14 cellular contexts compared by ENCODE assay signal in the genomic region with DNA sequence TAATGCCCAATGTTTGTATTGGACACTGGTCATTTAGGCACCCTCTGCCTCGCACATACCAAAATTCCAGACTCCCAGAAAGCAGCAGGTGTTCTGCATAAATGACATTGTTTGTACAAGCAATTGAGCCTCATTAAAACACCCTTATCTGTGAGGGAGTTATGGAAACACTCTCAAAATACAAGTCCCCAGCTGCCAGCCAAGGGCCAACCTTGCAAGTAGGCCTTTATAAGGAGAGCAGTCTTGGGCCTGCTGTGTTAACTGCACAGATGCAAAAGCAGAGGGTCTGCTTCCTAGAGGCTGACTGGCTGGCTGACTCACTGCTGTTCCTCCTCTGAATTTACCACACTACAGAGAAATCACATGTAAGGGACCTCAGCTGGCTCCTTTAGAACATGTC.
DNase-seq lines count a peak whose midpoint lies in the region; ATAC-seq and TF ChIP-seq lines count a peak whose summit lies in the region.
"Had no signal": no experiment of that assay in that cellular context is flagged by ENCODE, and none has a peak within 500 bp of the region (broad histone marks: within the 10 kb centered on the region; RNA-seq: fewer than 3 reads in every experiment).

No MANE protein-coding gene starts in this region.

- 11 to 67% (median 31%) methylated on average over 1 of the region's 1 CpG for WGBS in stomach, 5 donors
- 100% methylated on average over 1 of the region's 1 CpG for WGBS in mesenchymal stem cell

- no peak overlapping the region for H2AK5ac ChIP-seq in mesenchymal stem cell (ENCODE audit: low read length, severe bottlenecking)

- H3K4me3 ChIP-seq in fibroblast of lung (replicated peaks in 1 of 4; ENCODE audit: control extremely low read depth in 1 of 4, insufficient read depth in 1 of 4, low read depth in 3 of 4, low read length in 4 of 4) (no peak overlapping the region), stomach (no peak overlapping the region), mesenchymal stem cell (ENCODE audit: insufficient read depth in 1 of 2, low read depth in 1 of 2, low read length in 2 of 2) (no peak overlapping the region)
- H3K4me3 ChIP-seq: gastroesophageal sphincter, HAP-1 had no signal

- H2BK15ac ChIP-seq in mesenchymal stem cell (ENCODE audit: low read depth, poor library complexity, severe bottlenecking), result no peak overlapping the region

- H3K27me3 ChIP-seq in fibroblast of lung (ENCODE audit: control insufficient read depth, insufficient read depth, low read length) (no peaks in the 10 kb centered on the region), stomach (no peaks in the 10 kb centered on the region), mesenchymal stem cell (ENCODE audit: control insufficient read depth in 1 of 2, insufficient read depth in 1 of 2, low read length in 2 of 2) (no peaks in the 10 kb centered on the region)
- H3K27me3 ChIP-seq: gastroesophageal sphincter had no signal

- H2AFZ ChIP-seq in fibroblast of lung (ENCODE audit: low read length) (no peak overlapping the region), mesenchymal stem cell (ENCODE audit: low read depth, low read length) (no peak overlapping the region)

- no peak for ATAC-seq in HG02973 (IDR thresholded peaks at IDR 0.05; ENCODE audit: unreplicated experiment)
- ATAC-seq: gastroesophageal sphincter, Panc1 had no signal

- no peak for TF ChIP-seq CTCF in fibroblast of lung (conservative IDR thresholded peaks at IDR 0.05 in 1 of 2, IDR thresholded peaks at IDR 0.05 in 1 of 2; ENCODE audit: low read depth in 1 of 2, low read length in 2 of 2)
- no peak for TF ChIP-seq CTCF in stomach (IDR thresholded peaks at IDR 0.05)

- H3K9ac ChIP-seq in fibroblast of lung (ENCODE audit: insufficient read depth, low read length) (no peak overlapping the region), mesenchymal stem cell (ENCODE audit: low read length) (no peak overlapping the region)

- H3K9me3 ChIP-seq in fibroblast of lung (ENCODE audit: control insufficient read depth, insufficient read depth, low read depth, low read length), result no peaks in the 10 kb centered on the region
- no peaks in the 10 kb centered on the region for H3K9me3 ChIP-seq in stomach
- H3K9me3 ChIP-seq in mesenchymal stem cell (ENCODE audit: control insufficient read depth, low read length), result no peaks in the 10 kb centered on the region
- H3K9me3 ChIP-seq: gastroesophageal sphincter, HAP-1 had no signal

- H3K4me2 ChIP-seq in fibroblast of lung (ENCODE audit: extremely low read depth, insufficient read depth, low read length) (no peak overlapping the region), mesenchymal stem cell (ENCODE audit: low read length, poor library complexity, severe bottlenecking) (no peak overlapping the region)

- no peak overlapping the region for H2BK120ac ChIP-seq in mesenchymal stem cell (ENCODE audit: low read depth, low read length)

- no peaks in the 10 kb centered on the region for H4K20me1 ChIP-seq in fibroblast of lung (ENCODE audit: control insufficient read depth, extremely low read depth, insufficient read depth, low read length)

- no peak overlapping the region for H4K91ac ChIP-seq in mesenchymal stem cell (ENCODE audit: low read length)

- no peak overlapping the region for H4K8ac ChIP-seq in mesenchymal stem cell (ENCODE audit: low read length)

- H3K4ac ChIP-seq in mesenchymal stem cell (ENCODE audit: low read depth in 1 of 2, low read length in 2 of 2), result no peak overlapping the region

- no peak overlapping the region for H3K18ac ChIP-seq in mesenchymal stem cell (ENCODE audit: low read depth in 1 of 2, low read length in 2 of 2)

- H3K23ac ChIP-seq in mesenchymal stem cell (ENCODE audit: low read length in 2 of 2), result no peak overlapping the region

- H3K79me1 ChIP-seq in mesenchymal stem cell (replicated peaks; ENCODE audit: low read length, poor library complexity, severe bottlenecking), result no peaks in the 10 kb centered on the region

- H2BK12ac ChIP-seq in mesenchymal stem cell (ENCODE audit: low read length in 2 of 2), result no peak overlapping the region

- H3K14ac ChIP-seq in mesenchymal stem cell (ENCODE audit: low read length in 2 of 2), result peak overlapping the region in 1 of 2 experiments; percentile 65

- H2BK5ac ChIP-seq in mesenchymal stem cell (ENCODE audit: low read depth, low read length, poor library complexity, severe bottlenecking), result no peak overlapping the region

- H3K27ac ChIP-seq in fibroblast of lung (ENCODE audit: insufficient read depth, low read length) (no peak overlapping the region), stomach (no peak overlapping the region), mesenchymal stem cell (ENCODE audit: low read length, poor library complexity, severe bottlenecking) (no peak overlapping the region)
- H3K27ac ChIP-seq: gastroesophageal sphincter had no signal

- DNase-seq in NCI-H1092 (lab: John Stamatoyannopoulos, UW), result peak; percentile 90
- peak; percentile 86 for DNase-seq in NCI-H2196 treated with DMSO at 0.1 percent for 48 hours (lab: John Stamatoyannopoulos, UW; ENCODE audit: unreplicated experiment)
- peak; percentile 29 to 32 for DNase-seq in fibroblast of lung (ENCODE audit: low read depth in 2 of 2)
- DNase-seq in stomach, result peak; percentile 37
- no peak for DNase-seq in HT-29 (ENCODE audit: low spot score)
- DNase-seq in mesenchymal stem cell, result no peak
- no peak for DNase-seq in HuH-7.5 (ENCODE audit: low spot score)
- DNase-seq: CD4-positive, alpha-beta T cell; kidney glomerular epithelial cell; occipital lobe had no signal

- intact Hi-C loops in stomach (cut with DNase I; ENCODE audit: low total_unique reads), result no loop called here

- no peak for TF ChIP-seq EP300 in stomach (IDR thresholded peaks at IDR 0.05)

- H3K4me1 ChIP-seq in fibroblast of lung (ENCODE audit: control insufficient read depth, extremely low read depth, insufficient read depth, low read length) (no peaks in the 10 kb centered on the region), stomach (peaks cover 0 to 5% (median 0%) of the 10 kb centered on the region in 4 donors), mesenchymal stem cell (ENCODE audit: control insufficient read depth, insufficient read depth, low read depth, low read length) (no peaks in the 10 kb centered on the region)
- H3K4me1 ChIP-seq: HAP-1 had no signal

- H3K36me3 ChIP-seq in fibroblast of lung (ENCODE audit: control insufficient read depth, insufficient read depth, low read length) (no peaks in the 10 kb centered on the region), stomach (no peaks in the 10 kb centered on the region), mesenchymal stem cell (ENCODE audit: control insufficient read depth in 1 of 2, insufficient read depth in 2 of 2, low read depth in 1 of 2, low read length in 2 of 2) (no peaks in the 10 kb centered on the region)
- H3K36me3 ChIP-seq: gastroesophageal sphincter, HAP-1 had no signal

- H3K79me2 ChIP-seq in fibroblast of lung (ENCODE audit: control insufficient read depth, insufficient read depth, low read length), result no peaks in the 10 kb centered on the region

- no peak for TF ChIP-seq POLR2A in stomach (IDR thresholded peaks at IDR 0.05)

Comparison
In these comparisons a context has a peak if more than half of its experiments do, and no peak if none do; other contexts are left out.
1. DNase-seq: peak in NCI-H1092 (single experiment), NCI-H2196 treated with DMSO at 0.1 percent for 48 hours (single experiment), fibroblast of lung (2 of 2) and stomach (single experiment); none in HT-29 (single experiment), mesenchymal stem cell (single experiment) and HuH-7.5 (single experiment).